8 cellular contexts compared by ENCODE assay signal in genomic region chr15:69758810-69759410, GRCh38.
DNase-seq lines count a peak whose midpoint lies in the region; ATAC-seq, FAIRE-seq and TF ChIP-seq lines count a peak whose summit lies in the region.

No MANE protein-coding gene starts in this region.

- no peak overlapping the region for H3K27ac ChIP-seq in GM23248
- H3K27ac ChIP-seq in keratinocyte (ENCODE audit: control insufficient read depth, insufficient read depth, low read length), result no peak overlapping the region
- H3K27ac ChIP-seq in SJCRH30, result no peak overlapping the region

- peak overlapping the region; percentile 74 for H3K27ac Mint-ChIP-seq in activated T-cell treated with anti-CD3 and anti-CD28 coated beads, Interleukin-2, amount 50 U/mL, for 72 hours
- H3K27ac Mint-ChIP-seq in stimulated activated effector memory CD8-positive, alpha-beta T cell treated with anti-CD3 and anti-CD28 coated beads, Interleukin-12 subunit alpha, Interleukin-12 subunit beta, amount 100 ng/mL, for 72 hours, result peak overlapping the region; percentile 93
- H3K27ac Mint-ChIP-seq in glutamatergic neuron (ENCODE audit: unreplicated experiment), result no peak overlapping the region

- H2AFZ ChIP-seq in GM23248, result no peak overlapping the region
- H2AFZ ChIP-seq in keratinocyte (ENCODE audit: control insufficient read depth, low read length), result no peak overlapping the region

- H3K4me2 ChIP-seq in GM23248 (ENCODE audit: unreplicated experiment) (no peak overlapping the region), keratinocyte (ENCODE audit: control insufficient read depth, extremely low read depth, insufficient read depth, low read depth, low read length) (no peak overlapping the region)

- 54 to 65% methylated on average over 4 of the region's 4 CpGs for WGBS in GM23248 (ENCODE audit: low coverage in 1 of 2, low lambda C conversion rate in 2 of 2, missing lambda C conversion rate in 2 of 2), 2 experiments

- H3K36me3 ChIP-seq in GM23248 (ENCODE audit: low read depth) (no peaks in the 10 kb centered on the region), keratinocyte (ENCODE audit: control insufficient read depth in 2 of 2, extremely low read depth in 1 of 2, insufficient read depth in 2 of 2, low read length in 2 of 2) (no peaks in the 10 kb centered on the region), SJCRH30 (no peaks in the 10 kb centered on the region)

- no peak overlapping the region for H3K4me3 ChIP-seq in GM23248
- no peak overlapping the region for H3K4me3 ChIP-seq in keratinocyte (ENCODE audit: control insufficient read depth in 2 of 3, extremely low read depth in 1 of 3, insufficient read depth in 2 of 3, low read depth in 1 of 3, low read length in 3 of 3)
- H3K4me3 ChIP-seq in SJCRH30, result no peak overlapping the region

- DNase-seq in GM23248 (peak; percentile 22), keratinocyte (ENCODE audit: low read depth, low spot score) (peak; percentile 7), SJCRH30 (no peak), glutamatergic neuron (no peak), GOT3 (lab: John Stamatoyannopoulos, UW) (no peak)
- peak; percentile 89 to 94 for DNase-seq in activated T-cell treated with anti-CD3 and anti-CD28 coated beads, Interleukin-2, amount 50 U/mL, for 72 hours
- DNase-seq in stimulated activated effector memory CD8-positive, alpha-beta T cell treated with anti-CD3 and anti-CD28 coated beads, Interleukin-12 subunit alpha, Interleukin-12 subunit beta, amount 100 ng/mL, for 72 hours (ENCODE audit: low spot score in 2 of 2), result peak; percentile 66 to 92

- peaks cover 20% of the 10 kb centered on the region for H3F3A ChIP-seq in GM23248 (ENCODE audit: insufficient read depth)

- no peaks in the 10 kb centered on the region for H3K9me3 ChIP-seq in GM23248 (ENCODE audit: low read depth)
- H3K9me3 ChIP-seq in keratinocyte (ENCODE audit: control insufficient read depth, low read depth, low read length), result no peaks in the 10 kb centered on the region
- no peaks in the 10 kb centered on the region for H3K9me3 ChIP-seq in SJCRH30 (replicated peaks)

- in situ Hi-C loops in GM23248 (cut with MboI), result no loop called here

- H3K27me3 ChIP-seq in GM23248 (replicated peaks; ENCODE audit: insufficient read depth) (no peaks in the 10 kb centered on the region), keratinocyte (ENCODE audit: control insufficient read depth, extremely low read depth, insufficient read depth, low read length) (peaks cover 15% of the 10 kb centered on the region), SJCRH30 (0 out of 2 replicates have a peak, but pooled peaks cover 4% of the 10 kb centered on the region)

- H3K9ac ChIP-seq in GM23248 (no peak overlapping the region), keratinocyte (ENCODE audit: control insufficient read depth, extremely low read depth, insufficient read depth, low read length) (no peak overlapping the region)

- H3K9me2 ChIP-seq in GM23248 (ENCODE audit: insufficient read depth), result no peaks in the 10 kb centered on the region

- no peak for FAIRE-seq in keratinocyte (lab: Jason Lieb, UNC)

- H3K4me1 ChIP-seq in GM23248 (ENCODE audit: insufficient read depth) (peaks cover 27% of the 10 kb centered on the region), keratinocyte (ENCODE audit: control insufficient read depth, extremely low read depth, insufficient read depth, low read length) (peaks cover 18% of the 10 kb centered on the region), SJCRH30 (peaks cover 10% of the 10 kb centered on the region)

- peak overlapping the region; percentile 77 to 86 for H3K4me3 Mint-ChIP-seq in activated T-cell treated with anti-CD3 and anti-CD28 coated beads, Interleukin-2, amount 50 U/mL, for 72 hours
- peak overlapping the region; percentile 59 for H3K4me3 Mint-ChIP-seq in stimulated activated effector memory CD8-positive, alpha-beta T cell treated with anti-CD3 and anti-CD28 coated beads, Interleukin-12 subunit alpha, Interleukin-12 subunit beta, amount 100 ng/mL, for 72 hours
- no peak overlapping the region for H3K4me3 Mint-ChIP-seq in glutamatergic neuron (ENCODE audit: unreplicated experiment)

- H3K9me3 Mint-ChIP-seq in activated T-cell treated with anti-CD3 and anti-CD28 coated beads, Interleukin-2, amount 50 U/mL, for 72 hours, result peaks cover 9 to 12% of the 10 kb centered on the region in 2 donors
- H3K9me3 Mint-ChIP-seq in stimulated activated effector memory CD8-positive, alpha-beta T cell treated with anti-CD3 and anti-CD28 coated beads, Interleukin-12 subunit alpha, Interleukin-12 subunit beta, amount 100 ng/mL, for 72 hours, result peaks cover 5% of the 10 kb centered on the region
- no peaks in the 10 kb centered on the region for H3K9me3 Mint-ChIP-seq in glutamatergic neuron (ENCODE audit: unreplicated experiment)

- ATAC-seq in activated T-cell treated with anti-CD3 and anti-CD28 coated beads, Interleukin-2, amount 50 U/mL, for 72 hours (replicated peaks in 1 of 2), result peak; percentile 53 to 57
- peak; percentile 79 for ATAC-seq in stimulated activated effector memory CD8-positive, alpha-beta T cell treated with anti-CD3 and anti-CD28 coated beads, Interleukin-12 subunit alpha, Interleukin-12 subunit beta, amount 100 ng/mL, for 72 hours

- no peaks in the 10 kb centered on the region for H4K20me1 ChIP-seq in GM23248 (ENCODE audit: insufficient read depth)
- peaks cover 3% of the 10 kb centered on the region for H4K20me1 ChIP-seq in keratinocyte (ENCODE audit: control insufficient read depth, extremely low read depth, insufficient read depth, low read length)

- TF ChIP-seq CTCF in keratinocyte (optimal IDR thresholded peaks at IDR 0.05 in 1 of 3, IDR thresholded peaks at IDR 0.05 in 1 of 3, conservative IDR thresholded peaks at IDR 0.05 in 1 of 3; ENCODE audit: extremely low read depth in 1 of 3, insufficient read depth in 2 of 3, low read length in 3 of 3), result no peak
- no peak for TF ChIP-seq CTCF in glutamatergic neuron (IDR thresholded peaks at IDR 0.05; ENCODE audit: partially characterized antibody, unreplicated experiment)

- H3K36me3 Mint-ChIP-seq in activated T-cell treated with anti-CD3 and anti-CD28 coated beads, Interleukin-2, amount 50 U/mL, for 72 hours (ENCODE audit: insufficient read depth in 2 of 2), result peaks cover 18 to 20% of the 10 kb centered on the region in 2 donors
- H3K36me3 Mint-ChIP-seq in stimulated activated effector memory CD8-positive, alpha-beta T cell treated with anti-CD3 and anti-CD28 coated beads, Interleukin-12 subunit alpha, Interleukin-12 subunit beta, amount 100 ng/mL, for 72 hours, result peaks cover 34% of the 10 kb centered on the region
- peaks cover 5% of the 10 kb centered on the region for H3K36me3 Mint-ChIP-seq in glutamatergic neuron (ENCODE audit: unreplicated experiment)

- H3K27me3 Mint-ChIP-seq in activated T-cell treated with anti-CD3 and anti-CD28 coated beads, Interleukin-2, amount 50 U/mL, for 72 hours (ENCODE audit: low read depth), result peaks cover 15% of the 10 kb centered on the region
- H3K27me3 Mint-ChIP-seq in glutamatergic neuron (ENCODE audit: unreplicated experiment), result peaks cover 6% of the 10 kb centered on the region

- dilution Hi-C loops in keratinocyte (cut with MboI; ENCODE audit: extremely low pct_ligation_motif_present, low sequenced_read_pairs), result no loop called here

- H3K79me2 ChIP-seq in GM23248 (ENCODE audit: insufficient read depth) (no peaks in the 10 kb centered on the region), keratinocyte (ENCODE audit: control insufficient read depth, insufficient read depth, low read length) (no peaks in the 10 kb centered on the region)

- H3K4me1 Mint-ChIP-seq in activated T-cell treated with anti-CD3 and anti-CD28 coated beads, Interleukin-2, amount 50 U/mL, for 72 hours (ENCODE audit: low read depth), result peaks cover 92% of the 10 kb centered on the region
- peaks cover 91% of the 10 kb centered on the region for H3K4me1 Mint-ChIP-seq in stimulated activated effector memory CD8-positive, alpha-beta T cell treated with anti-CD3 and anti-CD28 coated beads, Interleukin-12 subunit alpha, Interleukin-12 subunit beta, amount 100 ng/mL, for 72 hours
- H3K4me1 Mint-ChIP-seq in glutamatergic neuron (ENCODE audit: low read depth, unreplicated experiment), result peaks cover 4% of the 10 kb centered on the region

- H3K9me1 ChIP-seq in keratinocyte (ENCODE audit: control insufficient read depth, extremely low read depth, insufficient read depth, low read length), result no peaks in the 10 kb centered on the region

TF ChIP-seq in PFSK-1, 5 proteins besides CTCF, POLR2A, EP300 and RAD21:
- no peak for TF ChIP-seq FOXP2 (optimal IDR thresholded peaks at IDR 0.05; ENCODE audit: borderline replicate concordance, extremely low read depth, extremely low read length, insufficient read depth)
- TF ChIP-seq TAF1 (IDR thresholded peaks at IDR 0.05; ENCODE audit: borderline replicate concordance, insufficient read depth, low read length), result no peak
- TF ChIP-seq, protein P1, sequence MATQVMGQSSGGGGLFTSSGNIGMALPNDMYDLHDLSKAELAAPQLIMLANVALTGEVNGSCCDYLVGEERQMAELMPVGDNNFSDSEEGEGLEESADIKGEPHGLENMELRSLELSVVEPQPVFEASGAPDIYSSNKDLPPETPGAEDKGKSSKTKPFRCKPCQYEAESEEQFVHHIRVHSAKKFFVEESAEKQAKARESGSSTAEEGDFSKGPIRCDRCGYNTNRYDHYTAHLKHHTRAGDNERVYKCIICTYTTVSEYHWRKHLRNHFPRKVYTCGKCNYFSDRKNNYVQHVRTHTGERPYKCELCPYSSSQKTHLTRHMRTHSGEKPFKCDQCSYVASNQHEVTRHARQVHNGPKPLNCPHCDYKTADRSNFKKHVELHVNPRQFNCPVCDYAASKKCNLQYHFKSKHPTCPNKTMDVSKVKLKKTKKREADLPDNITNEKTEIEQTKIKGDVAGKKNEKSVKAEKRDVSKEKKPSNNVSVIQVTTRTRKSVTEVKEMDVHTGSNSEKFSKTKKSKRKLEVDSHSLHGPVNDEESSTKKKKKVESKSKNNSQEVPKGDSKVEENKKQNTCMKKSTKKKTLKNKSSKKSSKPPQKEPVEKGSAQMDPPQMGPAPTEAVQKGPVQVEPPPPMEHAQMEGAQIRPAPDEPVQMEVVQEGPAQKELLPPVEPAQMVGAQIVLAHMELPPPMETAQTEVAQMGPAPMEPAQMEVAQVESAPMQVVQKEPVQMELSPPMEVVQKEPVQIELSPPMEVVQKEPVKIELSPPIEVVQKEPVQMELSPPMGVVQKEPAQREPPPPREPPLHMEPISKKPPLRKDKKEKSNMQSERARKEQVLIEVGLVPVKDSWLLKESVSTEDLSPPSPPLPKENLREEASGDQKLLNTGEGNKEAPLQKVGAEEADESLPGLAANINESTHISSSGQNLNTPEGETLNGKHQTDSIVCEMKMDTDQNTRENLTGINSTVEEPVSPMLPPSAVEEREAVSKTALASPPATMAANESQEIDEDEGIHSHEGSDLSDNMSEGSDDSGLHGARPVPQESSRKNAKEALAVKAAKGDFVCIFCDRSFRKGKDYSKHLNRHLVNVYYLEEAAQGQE (IDR thresholded peaks at IDR 0.05; ENCODE audit: insufficient read depth in 1 of 2, low read depth in 2 of 2, low read length in 2 of 2), result no peak
- no peak for TF ChIP-seq POLR2AphosphoS5 (IDR thresholded peaks at IDR 0.05; ENCODE audit: low read depth, low read length)
- 0 out of 2 replicates have a peak, but pooled peaks have one; percentile 40 for TF ChIP-seq SIN3A (IDR thresholded peaks at IDR 0.05; ENCODE audit: borderline replicate concordance, insufficient read depth, low read length)

Comparison
In these comparisons a context has a peak if more than half of its experiments do, and no peak if none do; other contexts are left out.
1. DNase-seq: peak in GM23248 (single experiment), activated T-cell treated with anti-CD3 and anti-CD28 coated beads, Interleukin-2, amount 50 U/mL, for 72 hours (2 of 2), keratinocyte (single experiment) and stimulated activated effector memory CD8-positive, alpha-beta T cell treated with anti-CD3 and anti-CD28 coated beads, Interleukin-12 subunit alpha, Interleukin-12 subunit beta, amount 100 ng/mL, for 72 hours (2 of 2); none in SJCRH30 (0 of 2), glutamatergic neuron (single experiment) and GOT3 (single experiment).